18 cellular contexts compared by ENCODE assay signal in the genomic region with DNA sequence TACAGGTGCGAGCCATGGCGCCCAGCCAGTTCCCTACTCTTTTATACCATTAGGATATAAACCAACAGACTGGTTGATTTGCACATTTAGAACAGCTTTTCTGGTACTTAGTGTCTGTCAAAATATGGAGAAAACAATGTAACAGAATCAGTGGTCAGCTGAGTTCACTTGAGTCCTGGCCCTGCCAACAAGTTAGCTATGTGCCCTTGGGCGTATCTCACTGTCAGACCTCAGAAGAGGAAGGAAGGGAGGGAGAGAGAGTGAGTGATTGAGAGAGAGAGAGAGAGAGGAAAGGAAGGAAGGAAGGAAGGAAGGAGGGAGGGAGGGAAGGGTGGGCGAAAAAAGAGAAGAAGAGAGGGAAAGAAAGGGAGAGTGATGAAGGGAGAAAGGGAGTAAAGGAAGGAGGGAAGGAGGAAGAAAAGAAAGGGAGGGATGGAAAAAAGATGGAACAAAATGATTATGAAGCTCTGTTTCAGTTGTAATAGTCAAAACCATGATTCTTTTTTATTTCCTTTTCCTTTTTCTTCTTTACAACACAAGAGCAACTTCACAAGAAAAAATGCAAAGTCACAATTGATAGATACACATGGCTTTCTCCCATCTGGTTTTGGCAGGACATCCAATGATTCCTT. TPM values are rescaled to one million over a fixed set of nuclear protein-coding genes. Genes with fewer than 3 reads are reported as not detected.
DNase-seq lines count a peak whose midpoint lies in the region; ATAC-seq and TF ChIP-seq lines count a peak whose summit lies in the region.
"Had no signal": no experiment of that assay in that cellular context is flagged by ENCODE, and none has a peak within 500 bp of the region (broad histone marks: within the 10 kb centered on the region; RNA-seq: fewer than 3 reads in every experiment).

No MANE protein-coding gene starts in this region.

- H3F3A ChIP-seq in PC-3 (ENCODE audit: low read length, unreplicated experiment) = no peaks in the 10 kb centered on the region

- H3K4me3 Mint-ChIP-seq in type B pancreatic cell = no peak overlapping the region

- H3K4me3 ChIP-seq in right atrium auricular region (no peak overlapping the region), PC-3 (ENCODE audit: low read length) (no peak overlapping the region)
- H3K4me3 ChIP-seq: A549 had no signal

- H3K4me1 Mint-ChIP-seq in type B pancreatic cell (ENCODE audit: unreplicated experiment) = no peaks in the 10 kb centered on the region

- H3K27ac ChIP-seq in right atrium auricular region = no peak overlapping the region
- no peak overlapping the region for H3K27ac ChIP-seq in PC-3 (ENCODE audit: low read length)
- H3K27ac ChIP-seq: A549, RWPE1 had no signal

- POLR2A ChIA-PET in PC-3 (lab: Charles Lee; ENCODE audit: unreplicated experiment) = no interaction called here

- H3K27me3 Mint-ChIP-seq in type B pancreatic cell = no peaks in the 10 kb centered on the region

- H3K9me3 ChIP-seq in right atrium auricular region (no peaks in the 10 kb centered on the region), PC-3 (ENCODE audit: low read length) (no peaks in the 10 kb centered on the region)
- H3K9me3 ChIP-seq: A549 had no signal

- no peak overlapping the region for H2AFZ ChIP-seq in PC-3 (ENCODE audit: low read length)

- no peaks in the 10 kb centered on the region for H3K79me2 ChIP-seq in PC-3 (ENCODE audit: low read length)

- no peak overlapping the region for H3K27ac Mint-ChIP-seq in type B pancreatic cell

- no peak for DNase-seq in left ventricle myocardium superior
- DNase-seq in right atrium auricular region (ENCODE audit: low spot score) = no peak
- peak; percentile 18 for DNase-seq in PC-3
- DNase-seq in fibroblast of gingiva (ENCODE audit: low read depth) = peak; percentile 32
- DNase-seq in retina = no peak
- DNase-seq in type B pancreatic cell (ENCODE audit: extremely low spot score, unreplicated experiment) = no peak
- no peak for DNase-seq in HUDEP-2 (lab: John Stamatoyannopoulos, UW; ENCODE audit: unreplicated experiment in 76 of 76)
- DNase-seq: C1 segment of cervical spinal cord, DMS 273 treated with DMSO at 0.1 percent for 48 hours, Karpas-422, NCI-H1105, NCI-H1694, NCI-H2107, NCI-H446, NCI-H69, OCI-M1 had no signal

- H3K9me2 ChIP-seq in PC-3 (replicated peaks; ENCODE audit: low read length) = no peaks in the 10 kb centered on the region

- TF ChIP-seq CTCF in right atrium auricular region (IDR thresholded peaks at IDR 0.05) (no peak), PC-3 (conservative IDR thresholded peaks at IDR 0.05; ENCODE audit: low read depth, low read length) (no peak), type B pancreatic cell (conservative IDR thresholded peaks at IDR 0.05) (no peak)

- H3K36me3 ChIP-seq in right atrium auricular region = no peaks in the 10 kb centered on the region
- no peaks in the 10 kb centered on the region for H3K36me3 ChIP-seq in PC-3 (ENCODE audit: low read depth, low read length)

- intact Hi-C loops in left ventricle myocardium superior (cut with micrococcal nuclease) (no loop called here), PC-3 (cut with micrococcal nuclease) (no loop called here)

- no peaks in the 10 kb centered on the region for H3K9me3 Mint-ChIP-seq in type B pancreatic cell

- no TSS peak for BruUV-seq in PC-3 (replicated peaks; lab: Mats Ljungman, UMichigan)

- H3K4me1 ChIP-seq in right atrium auricular region (no peaks in the 10 kb centered on the region), PC-3 (ENCODE audit: insufficient read depth, low read length) (no peaks in the 10 kb centered on the region)
- H3K4me1 ChIP-seq: A549 had no signal

- no peak overlapping the region for H3K9ac ChIP-seq in PC-3 (ENCODE audit: low read length)

- no peaks in the 10 kb centered on the region for H4K20me1 ChIP-seq in PC-3 (ENCODE audit: low read length)

- CTCF ChIA-PET in PC-3 (lab: Charles Lee) = no interaction called here

- no peaks in the 10 kb centered on the region for H3K36me3 Mint-ChIP-seq in type B pancreatic cell

- ATAC-seq in left ventricle myocardium superior (peak; percentile 54), PC-3 (peak; percentile 53)
- ATAC-seq: A549 had no signal

- H3K4me2 ChIP-seq in PC-3 (ENCODE audit: low read length) = no peak overlapping the region
- H3K4me2 ChIP-seq: A549 had no signal

- H3K27me3 ChIP-seq in right atrium auricular region = no peaks in the 10 kb centered on the region
- no peaks in the 10 kb centered on the region for H3K27me3 ChIP-seq in PC-3 (ENCODE audit: low read length)

RNA-seq across cellular contexts. Expression of a gene that starts 55.7 kb away (rescaled TPM):
- total RNA-seq in left ventricle myocardium superior (21.6 TPM), right atrium auricular region (10 to 100 TPM; 25.3 to 42.8 TPM), PC-3 (2014; rRNA removed) (1.1 and 1.9 TPM in 2 replicates), type B pancreatic cell (ENCODE audit: low replicate concordance) (4.8 and 215 TPM in 2 replicates)

Comparison
In these comparisons a context has a peak if more than half of its experiments do, and no peak if none do; other contexts are left out.
1. DNase-seq: peak in PC-3 (single experiment) and fibroblast of gingiva (single experiment); none in left ventricle myocardium superior (single experiment), right atrium auricular region (single experiment), retina (single experiment), type B pancreatic cell (single experiment) and HUDEP-2 (0 of 76).